ENCODE assay signal across 17 cellular contexts in genomic region chr10:130747359-130747758, GRCh38.
"Had no signal": no experiment of that assay in that cellular context is flagged by ENCODE, and none has a peak within 500 bp of the region (broad histone marks: within the 10 kb centered on the region; RNA-seq: fewer than 3 reads in every experiment).

No MANE protein-coding gene starts in this region.

- H3K4me1 ChIP-seq: left lung had no signal

- FAIRE-seq: endometrium, frontal cortex had no signal

- H3K4me3 ChIP-seq: coronary artery, left lung had no signal

- H3K9me3 Mint-ChIP-seq: activated naive CD8-positive, alpha-beta T cell treated with anti-CD3 and anti-CD28 coated beads, Interleukin-2, amount 50 U/mL, for 24 hours; activated T-helper 17 cell treated with anti-CD3 and anti-CD28 coated beads, Interleukin-2, amount 50 U/mL, for 72 hours; stimulated activated naive CD8-positive, alpha-beta T cell treated with anti-CD3 and anti-CD28 coated beads, Interleukin-15, Interleukin-2, amounts not matched to agents 100 ng/mL and 50 ng/mL, for 24 hours had no signal

- H3K27me3 ChIP-seq: brain microvascular endothelial cell had no signal

- H3K4me3 Mint-ChIP-seq: activated naive CD4-positive, alpha-beta T cell treated with anti-CD3 and anti-CD28 coated beads, Interleukin-2, amount 10 ng/mL, durations not matched to agents 7 days and 5 days; activated naive CD8-positive, alpha-beta T cell treated with anti-CD3 and anti-CD28 coated beads, Interleukin-2, amount 50 U/mL, for 24 hours; activated T-helper 17 cell treated with anti-CD3 and anti-CD28 coated beads, Interleukin-2, amount 50 U/mL, for 72 hours; central memory CD8-positive, alpha-beta T cell; stimulated activated naive CD8-positive, alpha-beta T cell treated with anti-CD3 and anti-CD28 coated beads, Interleukin-15, Interleukin-2, amounts not matched to agents 100 ng/mL and 50 ng/mL, for 24 hours had no signal

- H3K4me1 Mint-ChIP-seq: activated naive CD4-positive, alpha-beta T cell treated with anti-CD3 and anti-CD28 coated beads, Interleukin-2, amount 10 ng/mL, durations not matched to agents 7 days and 5 days; activated naive CD8-positive, alpha-beta T cell treated with anti-CD3 and anti-CD28 coated beads, Interleukin-2, amount 50 U/mL, for 24 hours; activated T-helper 17 cell treated with anti-CD3 and anti-CD28 coated beads, Interleukin-2, amount 50 U/mL, for 72 hours; central memory CD8-positive, alpha-beta T cell had no signal

- H3K9me3 ChIP-seq: left lung had no signal

- ATAC-seq: activated naive CD8-positive, alpha-beta T cell treated with anti-CD3 and anti-CD28 coated beads, Interleukin-2, amount 50 U/mL, for 24 hours; activated T-helper 17 cell treated with anti-CD3 and anti-CD28 coated beads, Interleukin-2, amount 50 U/mL, for 72 hours; left lung had no signal

- H3K27me3 Mint-ChIP-seq: activated naive CD4-positive, alpha-beta T cell treated with anti-CD3 and anti-CD28 coated beads, Interleukin-2, amount 10 ng/mL, durations not matched to agents 7 days and 5 days; activated naive CD8-positive, alpha-beta T cell treated with anti-CD3 and anti-CD28 coated beads, Interleukin-2, amount 50 U/mL, for 24 hours; central memory CD8-positive, alpha-beta T cell; stimulated activated naive CD8-positive, alpha-beta T cell treated with anti-CD3 and anti-CD28 coated beads, Interleukin-15, Interleukin-2, amounts not matched to agents 100 ng/mL and 50 ng/mL, for 24 hours had no signal

- DNase-seq: activated CD4-positive, alpha-beta T cell treated with anti-CD3 and anti-CD28 coated beads, Interleukin-2, amount 50 U/mL, for 48 hours; activated naive CD4-positive, alpha-beta T cell treated with anti-CD3 and anti-CD28 coated beads, Interleukin-2, amount 10 ng/mL, durations not matched to agents 7 days and 5 days; activated naive CD8-positive, alpha-beta T cell treated with anti-CD3 and anti-CD28 coated beads, Interleukin-2, amount 50 U/mL, for 24 hours; brain microvascular endothelial cell; hypothalamus; left lung; mammary epithelial cell; stimulated activated CD4-positive, alpha-beta T cell treated with anti-CD3 and anti-CD28 coated beads, Interleukin-2, amount 100 ng/mL, for 48 hours; T-helper 2 cell; trophoblast cell had no signal

- H3K27ac ChIP-seq: brain microvascular endothelial cell, coronary artery, left lung had no signal

- H3K36me3 ChIP-seq: brain microvascular endothelial cell, left lung had no signal

- H3K36me3 Mint-ChIP-seq: activated naive CD4-positive, alpha-beta T cell treated with anti-CD3 and anti-CD28 coated beads, Interleukin-2, amount 10 ng/mL, durations not matched to agents 7 days and 5 days had no signal

- H3K27ac Mint-ChIP-seq: activated naive CD4-positive, alpha-beta T cell treated with anti-CD3 and anti-CD28 coated beads, Interleukin-2, amount 10 ng/mL, durations not matched to agents 7 days and 5 days; activated naive CD8-positive, alpha-beta T cell treated with anti-CD3 and anti-CD28 coated beads, Interleukin-2, amount 50 U/mL, for 24 hours; activated T-helper 17 cell treated with anti-CD3 and anti-CD28 coated beads, Interleukin-2, amount 50 U/mL, for 72 hours; progenitor cell of endocrine pancreas; stimulated activated naive CD8-positive, alpha-beta T cell treated with anti-CD3 and anti-CD28 coated beads, Interleukin-15, Interleukin-2, amounts not matched to agents 100 ng/mL and 50 ng/mL, for 24 hours had no signal
